Comparison of ENCODE assay signal across 27 cellular contexts in genomic region chr17:17668358-17668757, GRCh38.
"Had no signal": no experiment of that assay in that cellular context is flagged by ENCODE, and none has a peak within 500 bp of the region (broad histone marks: within the 10 kb centered on the region; RNA-seq: fewer than 3 reads in every experiment).

No MANE protein-coding gene starts in this region.

- H3K9ac ChIP-seq: parathyroid adenoma had no signal

- H3K9me3 Mint-ChIP-seq: immature natural killer cell; mesothelial cell of epicardium; naive thymus-derived CD4-positive, alpha-beta T cell; nephron progenitor cell had no signal

- DNase-seq: dermis blood vessel endothelial cell; effector memory CD4-positive, alpha-beta T cell; foreskin keratinocyte; heart right ventricle; hippocampal formation; immature natural killer cell; islet precursor cell; mesenchymal stem cell; naive thymus-derived CD4-positive, alpha-beta T cell; nephron progenitor cell; right cardiac atrium; spleen; stimulated activated CD4-positive, alpha-beta T cell treated with anti-CD3 and anti-CD28 coated beads, Interleukin-2, amount 100 ng/mL, for 48 hours; stimulated activated naive CD4-positive, alpha-beta T cell treated with Interleukin-2 at 50 U/mL for 16 hours; stomach; thyroid gland; trophoblast cell had no signal

- H3K27me3 ChIP-seq: foreskin keratinocyte, gastroesophageal sphincter, heart right ventricle, spleen, thyroid gland had no signal

- H3K4me3 Mint-ChIP-seq: immature natural killer cell; mesothelial cell of epicardium; naive thymus-derived CD4-positive, alpha-beta T cell; nephron progenitor cell had no signal

- H2AFZ ChIP-seq: parathyroid adenoma had no signal

- H3K36me3 Mint-ChIP-seq: immature natural killer cell; mesothelial cell of epicardium; naive thymus-derived CD4-positive, alpha-beta T cell had no signal

- H3K27ac Mint-ChIP-seq: mesothelial cell of epicardium, nephron progenitor cell had no signal

- H3K4me1 ChIP-seq: parathyroid adenoma, thyroid gland had no signal

- H3K27ac ChIP-seq: coronary artery, esophagus muscularis mucosa, foreskin keratinocyte, gastroesophageal sphincter, heart right ventricle, parathyroid adenoma, psoas muscle, skin epidermis, spleen, stomach, thyroid gland had no signal

- FAIRE-seq: endothelial cell of umbilical vein had no signal

- H3K79me2 ChIP-seq: parathyroid adenoma had no signal

- H3K36me3 ChIP-seq: esophagus muscularis mucosa, gastroesophageal sphincter, heart right ventricle, spleen, stomach, thyroid gland had no signal

- ATAC-seq: foreskin keratinocyte; gastroesophageal sphincter; left lobe of liver; naive thymus-derived CD4-positive, alpha-beta T cell; psoas muscle; right cardiac atrium had no signal

- H3K4me3 ChIP-seq: coronary artery, esophagus muscularis mucosa, gastroesophageal sphincter, heart right ventricle, mucosa of descending colon, psoas muscle, skin epidermis, spleen, stomach, thyroid gland had no signal

- H3K9me3 ChIP-seq: esophagus muscularis mucosa, gastroesophageal sphincter, heart right ventricle, mucosa of descending colon, psoas muscle, spleen, stomach, thyroid gland had no signal
